Comparison of ENCODE assay signal across 2 cellular contexts in the genomic region with DNA sequence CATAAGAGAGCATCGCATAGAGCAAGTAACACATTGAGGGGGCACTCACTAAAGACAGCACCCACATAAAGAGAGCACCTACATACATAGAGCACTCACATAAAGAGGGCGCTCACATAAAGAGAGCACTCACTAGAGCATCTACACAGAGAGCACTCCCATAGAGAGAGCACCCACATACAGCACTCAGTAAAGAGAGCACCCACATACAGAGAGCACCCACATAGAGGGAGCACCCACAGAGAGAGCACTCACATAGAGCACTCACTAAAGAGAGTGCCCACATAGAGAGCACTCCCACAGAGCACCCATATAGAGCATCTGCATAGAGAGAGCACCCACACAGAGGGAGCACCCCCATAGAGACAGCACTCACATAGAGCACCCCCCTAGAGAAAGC.
TF ChIP-seq lines count a peak whose summit lies in the region.

No MANE protein-coding gene starts in this region.

TF ChIP-seq in HepG2, 621 proteins besides CTCF, POLR2A, EP300 and RAD21:
- TF ChIP-seq ZNF263 (CRISPR knock-in tag; IDR thresholded peaks at IDR 0.05): peak; percentile 73
- no peak for TF ChIP-seq ZNF274 (CRISPR knock-in tag; IDR thresholded peaks at IDR 0.05)

TF ChIP-seq in GM12878, 131 proteins besides CTCF, POLR2A, EP300 and RAD21:
- TF ChIP-seq NFXL1 (IDR thresholded peaks at IDR 0.05; ENCODE audit: borderline replicate concordance): peak; percentile 87
- TF ChIP-seq SPI1 (IDR thresholded peaks at IDR 0.05; ENCODE audit: borderline replicate concordance, insufficient read depth, low read depth, low read length): no peak
- no peak for TF ChIP-seq ZNF384 (IDR thresholded peaks at IDR 0.05; ENCODE audit: borderline replicate concordance, low read depth, low read length)
- no peak for TF ChIP-seq KLF5 (IDR thresholded peaks at IDR 0.05; ENCODE audit: partially characterized antibody)
- TF ChIP-seq, protein P1, sequence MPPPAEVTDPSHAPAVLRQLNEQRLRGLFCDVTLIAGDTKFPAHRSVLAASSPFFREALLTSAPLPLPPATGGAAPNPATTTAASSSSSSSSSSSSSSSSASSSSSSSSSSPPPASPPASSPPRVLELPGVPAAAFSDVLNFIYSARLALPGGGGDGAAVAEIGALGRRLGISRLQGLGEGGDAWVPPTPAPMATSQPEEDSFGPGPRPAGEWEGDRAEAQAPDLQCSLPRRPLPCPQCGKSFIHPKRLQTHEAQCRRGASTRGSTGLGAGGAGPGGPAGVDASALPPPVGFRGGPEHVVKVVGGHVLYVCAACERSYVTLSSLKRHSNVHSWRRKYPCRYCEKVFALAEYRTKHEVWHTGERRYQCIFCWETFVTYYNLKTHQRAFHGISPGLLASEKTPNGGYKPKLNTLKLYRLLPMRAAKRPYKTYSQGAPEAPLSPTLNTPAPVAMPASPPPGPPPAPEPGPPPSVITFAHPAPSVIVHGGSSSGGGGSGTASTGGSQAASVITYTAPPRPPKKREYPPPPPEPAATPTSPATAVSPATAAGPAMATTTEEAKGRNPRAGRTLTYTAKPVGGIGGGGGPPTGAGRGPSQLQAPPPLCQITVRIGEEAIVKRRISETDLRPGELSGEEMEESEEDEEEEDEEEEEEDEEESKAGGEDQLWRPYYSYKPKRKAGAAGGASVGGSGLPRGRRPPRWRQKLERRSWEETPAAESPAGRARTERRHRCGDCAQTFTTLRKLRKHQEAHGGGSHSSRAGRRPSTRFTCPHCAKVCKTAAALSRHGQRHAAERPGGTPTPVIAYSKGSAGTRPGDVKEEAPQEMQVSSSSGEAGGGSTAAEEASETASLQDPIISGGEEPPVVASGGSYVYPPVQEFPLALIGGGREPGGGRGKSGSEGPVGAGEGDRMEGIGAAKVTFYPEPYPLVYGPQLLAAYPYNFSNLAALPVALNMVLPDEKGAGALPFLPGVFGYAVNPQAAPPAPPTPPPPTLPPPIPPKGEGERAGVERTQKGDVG (CRISPR knock-in tag; IDR thresholded peaks at IDR 0.05): no peak
- no peak for TF ChIP-seq LARP7 (IDR thresholded peaks at IDR 0.05)
